8 cellular contexts compared by ENCODE assay signal in the genomic region with DNA sequence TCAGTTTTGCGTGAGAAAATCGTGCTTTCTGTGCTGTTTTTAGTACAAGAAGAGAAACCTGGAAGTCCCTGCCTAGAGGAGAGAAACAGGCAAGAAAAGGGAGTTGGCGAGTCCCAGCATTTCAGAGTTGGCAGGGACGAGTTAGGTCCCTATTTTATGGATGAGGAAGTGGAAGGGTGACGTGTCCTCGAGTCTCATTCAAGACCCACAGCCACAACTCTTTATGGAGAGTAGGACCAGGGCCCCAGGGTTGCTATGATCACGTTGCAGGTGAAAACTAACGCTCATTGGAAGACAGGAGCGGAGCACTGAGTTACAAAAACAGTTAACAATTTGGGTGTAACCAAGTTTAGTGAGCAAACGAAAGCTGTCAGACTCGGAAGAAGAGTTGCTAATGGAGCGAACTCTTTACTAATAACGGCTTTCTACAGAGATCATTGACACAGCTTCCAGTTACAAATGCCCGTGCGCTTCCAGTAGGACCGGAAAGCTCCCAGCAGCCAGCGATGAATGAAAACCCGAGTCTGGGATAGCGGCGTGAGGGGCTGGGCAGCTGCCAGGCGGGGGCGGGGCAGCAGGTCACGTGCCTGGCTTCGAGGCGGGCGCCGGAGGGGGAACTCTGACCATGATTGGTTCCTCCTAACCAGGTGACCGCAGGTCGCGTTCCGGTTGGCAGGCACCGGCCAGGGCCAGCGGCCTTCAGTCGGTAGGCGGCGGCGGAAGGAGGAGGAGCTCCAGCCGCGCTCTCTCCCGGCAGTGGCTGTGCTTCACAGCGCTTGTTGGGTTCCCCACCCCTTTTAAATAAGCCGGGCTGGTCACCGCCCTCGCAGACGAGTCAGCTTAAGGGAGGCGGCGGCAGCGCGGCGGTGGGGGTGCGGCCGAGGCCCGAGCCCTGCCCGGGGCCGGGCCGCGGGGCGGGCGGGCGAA. TPM values are rescaled to one million over a fixed set of nuclear protein-coding genes. Genes with fewer than 3 reads are reported as not detected.
DNase-seq lines count a peak whose midpoint lies in the region; ATAC-seq and TF ChIP-seq lines count a peak whose summit lies in the region.

A gene (plus strand): TSS at position 827 of the 927 bp plus-strand sequence. CDS start 257 bp downstream, outside the sequence.

- TF ChIP-seq CTCF in AG04449 (IDR thresholded peaks at IDR 0.05; ENCODE audit: insufficient read depth, low read length, missing control alignments): no peak
- TF ChIP-seq CTCF in activated B cell treated with CpG ODN at 0.5 μM for 24 hours (IDR thresholded peaks at IDR 0.05): no peak
- TF ChIP-seq CTCF in spleen (IDR thresholded peaks at IDR 0.05 in 8 of 11, conservative IDR thresholded peaks at IDR 0.05 in 3 of 11): peak in 10 of 11 experiments; percentile 47 to 88 (median 58)

- H3K27ac Mint-ChIP-seq in activated B cell treated with CpG ODN at 0.5 μM for 24 hours: peak within 1 kb of the TSS; percentile 85
- H3K27ac Mint-ChIP-seq in central memory CD8-positive, alpha-beta T cell (ENCODE audit: low read depth): peak within 1 kb of the TSS; percentile 92

- ATAC-seq in GM18907 (IDR thresholded peaks at IDR 0.05; ENCODE audit: unreplicated experiment) (peak; percentile 98), HG03159 (IDR thresholded peaks at IDR 0.05; ENCODE audit: unreplicated experiment) (peak; percentile 97), activated B cell treated with CpG ODN at 0.5 μM for 24 hours (ENCODE audit: low read depth) (peak; percentile 95)
- ATAC-seq in central memory CD8-positive, alpha-beta T cell (replicated peaks; ENCODE audit: extremely low read depth, poor library complexity, severe bottlenecking): peak; percentile 98

- POLR2A ChIA-PET in AG04449 (lab: Yijun Ruan, JAX): interaction anchor here (0.6 to 2.4 kb wide), 9 partner anchors 17 to 464 kb away, joined by 3 to 9 read pairs (median 4); a partner anchor contains a TSS
- POLR2A ChIA-PET in activated B cell treated with CpG ODN at 0.5 μM for 24 hours (lab: Charles Lee): interaction anchor here (0.6 to 3.3 kb wide), 25 partner anchors 9 to 946 kb away, joined by 3 to 85 read pairs (median 4); a partner anchor contains a TSS

- no peaks in the 10 kb centered on the region for H3K27me3 Mint-ChIP-seq in activated B cell treated with CpG ODN at 0.5 μM for 24 hours
- no peaks in the 10 kb centered on the region for H3K27me3 Mint-ChIP-seq in central memory CD8-positive, alpha-beta T cell

- DNase-seq in AG04449 (ENCODE audit: low read depth, low spot score) (peak; percentile 96), NCI-H2227 treated with DMSO at 0.1 percent for 48 hours (lab: John Stamatoyannopoulos, UW) (peak; percentile 99), activated B cell treated with CpG ODN at 0.5 μM for 24 hours (peak; percentile 92), inferior parietal cortex (ENCODE audit: extremely low spot score) (peak; percentile 95), spleen (peak; percentile 100)
- DNase-seq in central memory CD8-positive, alpha-beta T cell (ENCODE audit: low spot score in 2 of 2): peak; percentile 93 to 97

- peaks cover 0 to 7% (median 0%) of the 10 kb centered on the region in 6 donors for H3K36me3 ChIP-seq in spleen

- H3K4me3 ChIP-seq in AG04449 (ENCODE audit: low read depth, low read length): peak within 1 kb of the TSS; percentile 91
- H3K4me3 ChIP-seq in spleen: peak within 1 kb of the TSS; percentile 71 to 98 (median 90)

- H3K9me3 Mint-ChIP-seq in activated B cell treated with CpG ODN at 0.5 μM for 24 hours: no peaks in the 10 kb centered on the region
- H3K9me3 Mint-ChIP-seq in central memory CD8-positive, alpha-beta T cell: no peaks in the 10 kb centered on the region

- H3K27me3 ChIP-seq in spleen (replicated peaks in 1 of 7): no peaks in the 10 kb centered on the region

- intact Hi-C loops in activated B cell treated with CpG ODN at 0.5 μM for 24 hours (cut with micrococcal nuclease): loop anchor here (1.0 to 5.0 kb wide), 10 partner anchors 49 to 1625 kb away; a partner anchor contains a TSS
- intact Hi-C loops in spleen (cut with DNase I; ENCODE audit: low total_unique reads): loop anchor here (5.0 to 10.0 kb wide), 2 partner anchors 84 to 176 kb away; a partner anchor contains a TSS

- TF ChIP-seq POLR2A in spleen (IDR thresholded peaks at IDR 0.05): peak in 2 of 3 donors; percentile 30 to 95

- CTCF ChIA-PET in AG04449 (lab: Yijun Ruan, JAX): interaction anchor here (0.9 to 1.1 kb wide), 4 partner anchors 10 to 85 kb away, joined by 3 to 5 read pairs (median 3); a partner anchor contains a TSS
- CTCF ChIA-PET in activated B cell treated with CpG ODN at 0.5 μM for 24 hours (lab: Charles Lee): interaction anchor here (0.9 to 2.2 kb wide), 5 partner anchors 16 to 85 kb away, joined by 3 to 22 read pairs (median 5); a partner anchor contains a TSS

- peaks cover 23% of the 10 kb centered on the region for H3K4me1 Mint-ChIP-seq in activated B cell treated with CpG ODN at 0.5 μM for 24 hours
- H3K4me1 Mint-ChIP-seq in central memory CD8-positive, alpha-beta T cell: peaks cover 26% of the 10 kb centered on the region

- peaks cover 7% of the 10 kb centered on the region for H3K36me3 Mint-ChIP-seq in activated B cell treated with CpG ODN at 0.5 μM for 24 hours (ENCODE audit: low read depth)
- H3K36me3 Mint-ChIP-seq in central memory CD8-positive, alpha-beta T cell (ENCODE audit: insufficient read depth): peaks cover 19% of the 10 kb centered on the region

- H3K27ac ChIP-seq in spleen: peak within 1 kb of the TSS; percentile 83 to 96 (median 88)

- WGBS in spleen, 5 donors: 0 to 1% (median 0%) methylated on average over 31 to 60 of the region's 60 CpGs

- H3K4me3 Mint-ChIP-seq in activated B cell treated with CpG ODN at 0.5 μM for 24 hours: peak within 1 kb of the TSS; percentile 95
- H3K4me3 Mint-ChIP-seq in central memory CD8-positive, alpha-beta T cell: peak within 1 kb of the TSS; percentile 96

- H3K9me3 ChIP-seq in spleen: no peaks in the 10 kb centered on the region

- H3K4me1 ChIP-seq in spleen: peaks cover 6 to 43% (median 26%) of the 10 kb centered on the region in 6 donors

RNA-seq across cellular contexts. Expression of the gene that starts here (rescaled TPM):
- total RNA-seq in activated B cell treated with CpG ODN at 0.5 μM for 24 hours (12.2 and 13.5 TPM in 2 replicates), spleen (10 to 100 TPM; 14.0 to 22.8 (median 16.6) TPM)
- 1 to 10 TPM; 4.7 to 8.1 (median 5.4) TPM for polyA plus RNA-seq in spleen

Comparison
In these comparisons a context has a peak if more than half of its experiments do, and no peak if none do; other contexts are left out.
1. Peak in every context shown above with its lines: DNase-seq, ATAC-seq, H3K4me3 ChIP-seq and H3K27ac ChIP-seq.
2. CTCF ChIP-seq: peak in spleen (10 of 11); none in AG04449 (single experiment) and activated B cell treated with CpG ODN at 0.5 μM for 24 hours (single experiment).